In the genomic region with DNA sequence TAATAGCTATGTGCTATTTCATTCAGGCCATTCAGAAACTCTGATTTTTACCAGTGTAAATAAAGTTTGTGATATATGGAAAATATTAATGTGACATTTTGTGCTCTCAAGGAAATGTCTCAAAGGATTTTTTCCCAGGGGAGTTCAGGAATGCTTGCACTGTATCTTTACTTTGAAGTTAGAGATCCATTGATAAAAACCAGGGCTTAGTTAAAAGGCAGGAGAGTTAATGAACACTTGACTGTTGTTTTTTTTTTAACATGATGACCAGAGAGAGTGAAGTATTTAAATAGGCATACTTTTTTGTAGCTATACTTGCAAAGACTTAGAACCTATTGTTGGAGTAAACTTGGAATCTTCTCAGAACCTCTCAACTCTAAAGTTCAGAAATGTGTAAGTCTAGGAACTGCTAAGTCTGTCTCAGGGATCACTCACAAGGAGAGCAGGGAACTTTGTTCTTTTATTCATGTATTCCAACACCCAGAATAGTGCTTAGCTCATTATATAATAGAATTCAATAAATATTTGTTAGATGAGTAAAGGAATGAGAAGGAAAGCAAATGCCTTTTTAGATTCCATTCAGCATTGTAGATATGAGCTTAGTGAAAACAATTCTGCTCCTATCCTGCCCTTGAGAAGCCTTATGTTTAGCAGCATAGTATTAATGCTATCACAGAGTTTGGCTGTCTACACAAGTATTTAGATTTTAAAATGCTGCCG, we compare ENCODE assay signal across 15 cellular contexts.
DNase-seq lines count a peak whose midpoint lies in the region; ATAC-seq and TF ChIP-seq lines count a peak whose summit lies in the region.
"Had no signal": no experiment of that assay in that cellular context is flagged by ENCODE, and none has a peak within 500 bp of the region (broad histone marks: within the 10 kb centered on the region; RNA-seq: fewer than 3 reads in every experiment).

No MANE protein-coding gene starts in this region.

- peaks cover 6% of the 10 kb centered on the region for H3K9me3 Mint-ChIP-seq in chondrocyte (ENCODE audit: low read depth)
- no peaks in the 10 kb centered on the region for H3K9me3 Mint-ChIP-seq in activated T-cell treated with anti-CD3 and anti-CD28 coated beads, Interleukin-2, amount 50 U/mL, for 24 hours

- no peaks in the 10 kb centered on the region for H3K36me3 Mint-ChIP-seq in chondrocyte (ENCODE audit: low read depth)
- H3K36me3 Mint-ChIP-seq in activated T-cell treated with anti-CD3 and anti-CD28 coated beads, Interleukin-2, amount 50 U/mL, for 24 hours (ENCODE audit: low read depth) = no peaks in the 10 kb centered on the region

- no peak overlapping the region for H3K4me3 Mint-ChIP-seq in chondrocyte (ENCODE audit: unreplicated experiment)
- no peak overlapping the region for H3K4me3 Mint-ChIP-seq in activated T-cell treated with anti-CD3 and anti-CD28 coated beads, Interleukin-2, amount 50 U/mL, for 24 hours

- H3K9me3 ChIP-seq in left ventricle myocardium inferior (replicated peaks) (no peaks in the 10 kb centered on the region), heart left ventricle (no peaks in the 10 kb centered on the region), left lung (no peaks in the 10 kb centered on the region), esophagus squamous epithelium (no peaks in the 10 kb centered on the region)

- TF ChIP-seq POLR2A in heart left ventricle (IDR thresholded peaks at IDR 0.05) (no peak), esophagus squamous epithelium (IDR thresholded peaks at IDR 0.05) (no peak)

- TF ChIP-seq CTCF in left ventricle myocardium inferior (IDR thresholded peaks at IDR 0.05; ENCODE audit: borderline replicate concordance) (no peak), heart left ventricle (IDR thresholded peaks at IDR 0.05) (no peak), chondrocyte (IDR thresholded peaks at IDR 0.05) (no peak), left lung (IDR thresholded peaks at IDR 0.05) (no peak), esophagus squamous epithelium (IDR thresholded peaks at IDR 0.05) (no peak), GM20000 (IDR thresholded peaks at IDR 0.05; ENCODE audit: extremely low read depth, missing control alignments) (no peak)

- H3K27me3 Mint-ChIP-seq in chondrocyte (ENCODE audit: low read depth) = no peaks in the 10 kb centered on the region
- H3K27me3 Mint-ChIP-seq in activated T-cell treated with anti-CD3 and anti-CD28 coated beads, Interleukin-2, amount 50 U/mL, for 24 hours = no peaks in the 10 kb centered on the region

- WGBS in heart left ventricle, 4 donors = 13 to 45% (median 37%) methylated on average over 1 of the region's 1 CpG
- WGBS in esophagus squamous epithelium, 2 donors = 37 to 38% methylated on average over 1 of the region's 1 CpG

- H3K36me3 ChIP-seq in left ventricle myocardium inferior (no peaks in the 10 kb centered on the region), heart left ventricle (no peaks in the 10 kb centered on the region), left lung (no peaks in the 10 kb centered on the region), esophagus squamous epithelium (no peaks in the 10 kb centered on the region)

- DNase-seq in left ventricle myocardium inferior = no peak
- no peak for DNase-seq in heart left ventricle
- DNase-seq in chondrocyte (ENCODE audit: low spot score) = no peak
- no peak for DNase-seq in left lung
- DNase-seq in esophagus squamous epithelium (lab: John Stamatoyannopoulos, UW) = no peak
- no peak for DNase-seq in activated T-cell treated with anti-CD3 and anti-CD28 coated beads, Interleukin-2, amount 50 U/mL, for 24 hours
- DNase-seq in GM20000 (ENCODE audit: low spot score) = no peak
- DNase-seq: activated CD4-positive, CD25-positive, alpha-beta regulatory T cell; activated T-cell treated with anti-CD3 and anti-CD28 coated beads, Interleukin-2, amount 50 U/mL, for 48 hours; central memory CD4-positive, alpha-beta T cell; NCI-H1092; NCI-H748 treated with DMSO at 0.1 percent for 48 hours; SIG-M5 had no signal

- no peak overlapping the region for H3K4me3 ChIP-seq in left ventricle myocardium inferior
- no peak overlapping the region for H3K4me3 ChIP-seq in heart left ventricle
- no peak overlapping the region for H3K4me3 ChIP-seq in left lung
- H3K4me3 ChIP-seq in esophagus squamous epithelium = no peak overlapping the region
- H3K4me3 ChIP-seq: lung had no signal

- peak overlapping the region; percentile 39 for H3K27ac ChIP-seq in left ventricle myocardium inferior (replicated peaks)
- H3K27ac ChIP-seq in heart left ventricle = peak overlapping the region in 6 of 12 donors; percentile 8 to 42 (median 25)
- no peak overlapping the region for H3K27ac ChIP-seq in left lung
- H3K27ac ChIP-seq in esophagus squamous epithelium = peak overlapping the region in 2 of 4 donors; percentile 7 to 9

- no peak for ATAC-seq in heart left ventricle
- ATAC-seq in left lung = peak; percentile 51
- no peak for ATAC-seq in GM18873 (IDR thresholded peaks at IDR 0.05; ENCODE audit: low FRiP score, unreplicated experiment)

- H3K27ac Mint-ChIP-seq in chondrocyte (ENCODE audit: unreplicated experiment) = peak overlapping the region; percentile 89
- no peak overlapping the region for H3K27ac Mint-ChIP-seq in activated T-cell treated with anti-CD3 and anti-CD28 coated beads, Interleukin-2, amount 50 U/mL, for 24 hours

- no peaks in the 10 kb centered on the region for H3K27me3 ChIP-seq in left ventricle myocardium inferior (ENCODE audit: low read depth)
- H3K27me3 ChIP-seq in heart left ventricle = no peaks in the 10 kb centered on the region
- H3K27me3 ChIP-seq in left lung = no peaks in the 10 kb centered on the region
- no peaks in the 10 kb centered on the region for H3K27me3 ChIP-seq in esophagus squamous epithelium

- H3K4me1 Mint-ChIP-seq in chondrocyte (ENCODE audit: low read depth) = peaks cover 71% of the 10 kb centered on the region
- H3K4me1 Mint-ChIP-seq in activated T-cell treated with anti-CD3 and anti-CD28 coated beads, Interleukin-2, amount 50 U/mL, for 24 hours (ENCODE audit: low read depth) = peaks cover 14% of the 10 kb centered on the region

- H3K4me1 ChIP-seq in left ventricle myocardium inferior (peaks cover 86% of the 10 kb centered on the region), heart left ventricle (peaks cover 3 to 77% (median 59%) of the 10 kb centered on the region in 12 donors), left lung (peaks cover 8 to 21% of the 10 kb centered on the region in 2 donors), esophagus squamous epithelium (peaks cover 0 to 49% (median 12%) of the 10 kb centered on the region in 3 donors)

- intact Hi-C loops in left ventricle myocardium inferior (cut with micrococcal nuclease) = no loop called here
- intact Hi-C loops in heart left ventricle (cut with DNase I) = loop anchor here in 1 of 10 donors (10.0 kb wide), 1 partner anchor 111 kb away; no protein-coding TSS in a partner anchor
- intact Hi-C loops in left lung (cut with DNase I) = no loop called here
- intact Hi-C loops in esophagus squamous epithelium (cut with DNase I) = no loop called here
